Comparison of ENCODE assay signal across 8 cellular contexts in genomic region chr14:73759714-73760597, GRCh38. TPM values are rescaled to one million over a fixed set of nuclear protein-coding genes. Genes with fewer than 3 reads are reported as not detected.
A peak's percentile ranks its signal among the peaks of the same experiment; 100 is the strongest.
DNase-seq lines count a peak whose midpoint lies in the region; ATAC-seq and TF ChIP-seq lines count a peak whose summit lies in the region.

No MANE protein-coding gene starts in this region.

- H3K4me1 ChIP-seq in IMR-90 (ENCODE audit: control insufficient read depth, insufficient read depth, low read length) (peaks cover 45% of the 10 kb centered on the region), OCI-LY3 (ENCODE audit: low read length) (peaks cover 81% of the 10 kb centered on the region), mucosa of descending colon (ENCODE audit: low read depth) (peaks cover 75% of the 10 kb centered on the region)

- peak; percentile 35 for TF ChIP-seq RAD21 in IMR-90 (IDR thresholded peaks at IDR 0.05; ENCODE audit: low read length)

- TF ChIP-seq CTCF in IMR-90 (conservative IDR thresholded peaks at IDR 0.05; ENCODE audit: low read depth, low read length) (no peak), OCI-LY3 (IDR thresholded peaks at IDR 0.05; ENCODE audit: low read depth, low read length) (no peak), mucosa of descending colon (IDR thresholded peaks at IDR 0.05) (peak; percentile 9)

- H3K27me3 ChIP-seq in IMR-90 (ENCODE audit: control insufficient read depth, insufficient read depth, low read length) (no peaks in the 10 kb centered on the region), OCI-LY3 (ENCODE audit: low read depth, low read length) (no peaks in the 10 kb centered on the region)

- peak overlapping the region; percentile 84 for H2BK120ac ChIP-seq in IMR-90 (ENCODE audit: low read depth, low read length)

- H2AFZ ChIP-seq in IMR-90 (replicated peaks; ENCODE audit: low read length, poor library complexity) (peak overlapping the region; percentile 81), OCI-LY3 (ENCODE audit: low read depth, low read length) (no peak overlapping the region)

- H3K18ac ChIP-seq in IMR-90 (ENCODE audit: low read depth, low read length), result peak overlapping the region; percentile 64

- peaks cover 38% of the 10 kb centered on the region for H3K9me1 ChIP-seq in IMR-90 (ENCODE audit: insufficient read depth, low read length)

- peak overlapping the region; percentile 80 for H3K27ac ChIP-seq in IMR-90 (ENCODE audit: insufficient read depth, low read length)
- H3K27ac ChIP-seq in OCI-LY3 (ENCODE audit: low read length), result peak overlapping the region; percentile 85

- peak overlapping the region; percentile 69 for H2BK20ac ChIP-seq in IMR-90 (ENCODE audit: low read depth, low read length)

- CTCF ChIA-PET in IMR-90 (lab: Yijun Ruan, JAX), result interaction anchor here (0.6 to 2.0 kb wide), 3 partner anchors 26 to 786 kb away, joined by 3 to 7 read pairs (median 5); no protein-coding TSS in a partner anchor

- peak overlapping the region; percentile 92; the same call in 1 of the 2 replicates for H2AK5ac ChIP-seq in IMR-90 (ENCODE audit: low read depth, low read length)

- H3K4me3 ChIP-seq in IMR-90 (ENCODE audit: insufficient read depth, low read depth, low read length), result peak overlapping the region; percentile 89
- H3K4me3 ChIP-seq in OCI-LY3 (ENCODE audit: low read length), result peak overlapping the region; percentile 87
- H3K4me3 ChIP-seq in mucosa of descending colon, result peak overlapping the region; percentile 53

- DNase-seq in DMS53 (lab: John Stamatoyannopoulos, UW) (peak; percentile 97), IMR-90 (peak; percentile 99), activated T-cell treated with anti-CD3 and anti-CD28 coated beads for 24 hours (ENCODE audit: low read depth) (peak; percentile 94), epidermal melanocyte (ENCODE audit: insufficient read length, low spot score) (peak; percentile 88), mucosa of descending colon (peak; percentile 97 to 98 (median 98))
- peak; percentile 97 to 99 for DNase-seq in stimulated activated CD8-positive, alpha-beta memory T cell treated with anti-CD3 and anti-CD28 coated beads, Interleukin-2, amount 100 ng/mL, for 48 hours (ENCODE audit: low read depth in 2 of 2)

- ATAC-seq in GM21529 (IDR thresholded peaks at IDR 0.05; ENCODE audit: unreplicated experiment), result peak; percentile 53
- ATAC-seq in IMR-90 (ENCODE audit: low read depth), result peak; percentile 85
- peak; percentile 74 for ATAC-seq in mucosa of descending colon

- H4K20me1 ChIP-seq in IMR-90 (ENCODE audit: insufficient read depth, low read length), result peaks cover 65% of the 10 kb centered on the region
- H4K20me1 ChIP-seq in OCI-LY3 (ENCODE audit: insufficient read depth, low read length), result peaks cover 35% of the 10 kb centered on the region

- peak; percentile 87 for TF ChIP-seq POLR2A in IMR-90 (IDR thresholded peaks at IDR 0.05; ENCODE audit: low read depth, low read length)

- H3K4me2 ChIP-seq in IMR-90 (ENCODE audit: low read depth, low read length), result peak overlapping the region; percentile 69
- peak overlapping the region; percentile 99 for H3K4me2 ChIP-seq in OCI-LY3 (ENCODE audit: low read length)

- peak overlapping the region; percentile 41 for H4K5ac ChIP-seq in IMR-90 (ENCODE audit: low read depth, low read length)

- H3K56ac ChIP-seq in IMR-90 (ENCODE audit: extremely low read depth, insufficient read depth, low read length), result peak overlapping the region; percentile 94

- dilution Hi-C loops in IMR-90 (cut with HindIII; ENCODE audit: low sequenced_read_pairs, unreplicated experiment), result no loop called here

- H2AK9ac ChIP-seq in IMR-90 (replicated peaks; ENCODE audit: low read depth, low read length, poor library complexity), result peak overlapping the region; percentile 66

- H3K79me2 ChIP-seq in OCI-LY3 (ENCODE audit: low read length), result peaks cover 87% of the 10 kb centered on the region

- H2BK5ac ChIP-seq in IMR-90 (ENCODE audit: low read depth, low read length, poor library complexity, severe bottlenecking), result peak overlapping the region; percentile 90

- in situ Hi-C loops in IMR-90 (cut with MboI; ENCODE audit: low sequenced_read_pairs), result no loop called here

- peak overlapping the region; percentile 77; the same call in 2 of the 3 replicates for H2BK15ac ChIP-seq in IMR-90 (ENCODE audit: low read depth, low read length)

- no peaks in the 10 kb centered on the region for H3K9me3 ChIP-seq in IMR-90 (ENCODE audit: control insufficient read depth, insufficient read depth, low read length)
- H3K9me3 ChIP-seq in OCI-LY3 (ENCODE audit: insufficient read depth, low read length), result no peaks in the 10 kb centered on the region
- H3K9me3 ChIP-seq in mucosa of descending colon, result no peaks in the 10 kb centered on the region

- peak overlapping the region; percentile 90 for H3K4ac ChIP-seq in IMR-90 (ENCODE audit: low read depth, low read length)

- H3K9ac ChIP-seq in IMR-90 (ENCODE audit: low read depth, low read length) (peak overlapping the region; percentile 63), OCI-LY3 (ENCODE audit: low read length) (peak overlapping the region; percentile 84)

- no peaks in the 10 kb centered on the region; the same call in 1 of the 2 replicates for H3K36me3 ChIP-seq in IMR-90 (ENCODE audit: control insufficient read depth, insufficient read depth, low read length)
- H3K36me3 ChIP-seq in OCI-LY3 (replicated peaks; ENCODE audit: low read depth, low read length), result peaks cover 12% of the 10 kb centered on the region
- H3K36me3 ChIP-seq in mucosa of descending colon (ENCODE audit: low read depth), result no peaks in the 10 kb centered on the region

- POLR2A ChIA-PET in IMR-90 (lab: Charles Lee; ENCODE audit: unreplicated experiment), result interaction anchor here (0.6 to 1.8 kb wide), 5 partner anchors 18 to 91 kb away, joined by 3 to 7 read pairs (median 5); no protein-coding TSS in a partner anchor

- H4K8ac ChIP-seq in IMR-90 (ENCODE audit: low read depth in 2 of 2, low read length in 2 of 2), result peak overlapping the region; percentile 67 to 79

- no TSS peak for BruUV-seq in IMR-90 (replicated peaks; lab: Mats Ljungman, UMichigan)

- H3K23ac ChIP-seq in IMR-90 (ENCODE audit: low read depth, low read length), result peak overlapping the region; percentile 90

- WGBS in IMR-90 (ENCODE audit: extremely low coverage in 2 of 2, insufficient read length in 1 of 2), 2 experiments, result 2% methylated on average over 13 of the region's 93 CpGs; no CpG with 5 or more reads in 1 of the 2 experiments

- H3K79me1 ChIP-seq in IMR-90 (ENCODE audit: low read depth in 1 of 2, low read length in 2 of 2), result peaks cover 35 to 88% of the 10 kb centered on the region in 2 experiments

- peak overlapping the region; percentile 86 for H4K91ac ChIP-seq in IMR-90 (ENCODE audit: insufficient read depth, low read depth, low read length)

- peak overlapping the region; percentile 83 for H3K14ac ChIP-seq in IMR-90 (replicated peaks; ENCODE audit: low read depth, low read length)

- intact Hi-C loops in IMR-90 (cut with micrococcal nuclease) (loop anchor here (1.0 to 5.0 kb wide), 4 partner anchors 12 to 65 kb away; no protein-coding TSS in a partner anchor), mucosa of descending colon (cut with DNase I, micrococcal nuclease) (no loop called here)

TF ChIP-seq in IMR-90, 13 proteins besides CTCF, POLR2A, EP300 and RAD21:
- TF ChIP-seq CEBPB (IDR thresholded peaks at IDR 0.05; ENCODE audit: low read depth, low read length) (peak; percentile 100), CHD1 (IDR thresholded peaks at IDR 0.05; ENCODE audit: low read depth, low read length) (no peak), MXI1 (IDR thresholded peaks at IDR 0.05; ENCODE audit: borderline replicate concordance, low read depth, low read length) (peak; percentile 39; the same call in 1 of the 2 replicates), USF2 (IDR thresholded peaks at IDR 0.05; ENCODE audit: low read depth, low read length) (0 out of 2 replicates have a peak, but pooled peaks have one; percentile 1), MAZ (IDR thresholded peaks at IDR 0.05; ENCODE audit: borderline replicate concordance, low read depth, low read length) (peak; percentile 95), BHLHE40 (IDR thresholded peaks at IDR 0.05; ENCODE audit: low read depth, low read length) (peak; percentile 88), NFE2L2 (IDR thresholded peaks at IDR 0.05; ENCODE audit: low read depth, low read length) (peak; percentile 80), RFX5 (IDR thresholded peaks at IDR 0.05; ENCODE audit: low read depth, low read length) (no peak), MAFK (IDR thresholded peaks at IDR 0.05; ENCODE audit: low read depth, low read length) (peak; percentile 43; the same call in 1 of the 2 replicates), SMC3 (IDR thresholded peaks at IDR 0.05; ENCODE audit: low read depth, low read length) (no peak; the same call in 1 of the 2 replicates), ELK1 (IDR thresholded peaks at IDR 0.05; ENCODE audit: borderline replicate concordance, low read depth, low read length) (peak; percentile 97), RCOR1 (IDR thresholded peaks at IDR 0.05; ENCODE audit: insufficient replicate concordance, low read length) (no peak), FOS (IDR thresholded peaks at IDR 0.05; ENCODE audit: low read depth, low read length) (peak; percentile 93)
TF ChIP-seq in IMR-90: peak in this region for 9.

RNA-seq across cellular contexts. Expression of gene PNMA1, which starts 45.8 kb away (rescaled TPM):
- 6.5 and 7.5 TPM in 2 replicates for total RNA-seq in IMR-90 (2012; rRNA removed)
- 21.0 and 28.2 TPM in 2 replicates for polyA plus RNA-seq in IMR-90 (2012; rRNA removed)
- 22.6 and 27.0 TPM in 2 replicates for polyA plus RNA-seq in IMR-90 (2012; cell fraction: cytosol; rRNA removed)
- polyA plus RNA-seq in IMR-90 (2012; cell fraction: nucleus; rRNA removed; ENCODE audit: low replicate concordance), result 13.7 and 19.3 TPM in 2 replicates
- 10 to 100 TPM; 11.7 to 70.7 (median 15.5) TPM for total RNA-seq in mucosa of descending colon

Comparison
In these comparisons a context has a peak if more than half of its experiments do, and no peak if none do; other contexts are left out.
1. Peak in every context shown above with its lines: DNase-seq, ATAC-seq, H3K4me3 ChIP-seq and H3K27ac ChIP-seq.